ENCODE assay signal across 34 cellular contexts in the genomic region with DNA sequence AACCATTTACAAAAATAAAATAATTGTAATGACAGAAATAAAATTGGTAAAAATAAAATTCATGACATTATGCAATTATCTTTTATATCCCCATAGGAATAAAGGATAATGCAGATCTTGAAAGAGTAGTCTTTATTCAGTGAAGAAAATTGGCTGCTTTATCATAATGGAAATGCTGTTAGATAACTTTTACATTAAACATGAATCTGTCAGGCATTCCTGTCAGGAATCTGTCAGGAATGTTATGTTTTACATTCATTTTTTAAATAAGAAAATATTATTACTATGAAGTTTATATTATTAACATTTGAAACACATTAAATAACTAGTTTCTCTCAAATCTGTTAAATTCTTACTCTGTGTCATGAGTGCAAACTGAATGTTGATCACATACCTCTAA.
"Had no signal": no experiment of that assay in that cellular context is flagged by ENCODE, and none has a peak within 500 bp of the region (broad histone marks: within the 10 kb centered on the region; RNA-seq: fewer than 3 reads in every experiment).

No MANE protein-coding gene starts in this region.

- H3K36me3 ChIP-seq: MG63 had no signal

- H3K4me3 ChIP-seq: MG63 had no signal

- H3K9me3 ChIP-seq: MG63 had no signal

- H3K27me3 ChIP-seq: MG63 had no signal

- DNase-seq: Karpas-422, Kasumi-1, MG63, MM.1S, MV-4-11, NCI-H1048, NCI-H1092, NCI-H1092 treated with DMSO at 0.1 percent for 48 hours, NCI-H1105, NCI-H1105 treated with DMSO at 0.1 percent for 48 hours, NCI-H1417, NCI-H1417 treated with DMSO at 0.1 percent for 48 hours, NCI-H1436, NCI-H1436 treated with DMSO at 0.1 percent for 48 hours, NCI-H146, NCI-H1694, NCI-H1694 treated with DMSO at 0.1 percent for 48 hours, NCI-H187, NCI-H187 treated with DMSO at 0.1 percent for 48 hours, NCI-H1930, NCI-H2029, NCI-H2029 treated with DMSO at 0.1 percent for 48 hours, NCI-H2081, NCI-H2081 treated with DMSO at 0.1 percent for 48 hours, NCI-H2107, NCI-H2171, NCI-H2171 treated with DMSO at 0.1 percent for 48 hours, NCI-H2227 treated with DMSO at 0.1 percent for 48 hours, NCI-H226, NCI-H345, NCI-H446, NCI-H446 treated with DMSO at 0.1 percent for 48 hours, NCI-H510A, NCI-H510A treated with DMSO at 0.1 percent for 48 hours had no signal
